ENCODE assay signal across 1 cellular context in genomic region chr14:95699397-95699796, GRCh38.
TF ChIP-seq lines count a peak whose summit lies in the region.

No MANE protein-coding gene starts in this region.

TF ChIP-seq in H1, 55 proteins besides CTCF, POLR2A, EP300 and RAD21 (continued from another document):
- TF ChIP-seq CREB1 (IDR thresholded peaks at IDR 0.05) (no peak), NRF1 (IDR thresholded peaks at IDR 0.05; ENCODE audit: low read depth, low read length) (no peak)
